ENCODE assay signal across 28 cellular contexts in genomic region chr9:100220936-100221335, GRCh38.
"Had no signal": no experiment of that assay in that cellular context is flagged by ENCODE, and none has a peak within 500 bp of the region (broad histone marks: within the 10 kb centered on the region; RNA-seq: fewer than 3 reads in every experiment).

No MANE protein-coding gene starts in this region.

- DNase-seq: hippocampal formation; kidney glomerular epithelial cell; left cardiac atrium; left lung; lower lobe of right lung; mammary epithelial cell; mesenchymal stem cell; naive B cell; natural killer cell; nephron progenitor cell; occipital lobe; retina; right cardiac atrium; spleen; stimulated activated CD4-positive, alpha-beta T cell treated with anti-CD3 and anti-CD28 coated beads, Interleukin-4, amount 100 ng/mL, for 24 hours; stimulated activated naive CD4-positive, alpha-beta T cell; tibial artery; uterus had no signal

- ATAC-seq: left cardiac atrium; left lung; lower lobe of right lung; natural killer cell; right cardiac atrium; sciatic nerve; stimulated activated effector memory CD8-positive, alpha-beta T cell treated with anti-CD3 and anti-CD28 coated beads, Interleukin-12 subunit alpha, Interleukin-12 subunit beta, amount 100 ng/mL, for 72 hours had no signal

- H3K36me3 ChIP-seq: left lung, lower lobe of right lung, neural progenitor cell, neutrophil, prostate gland, suprapubic skin, thoracic aorta, uterus had no signal

- H3K4me3 ChIP-seq: left lung, lower lobe of right lung, neural progenitor cell, prostate gland, skin epidermis, spleen, suprapubic skin, thoracic aorta, tibial artery, uterus had no signal

- H3K27me3 ChIP-seq: left lung, neural progenitor cell, neutrophil, spleen, suprapubic skin, tibial artery, uterus had no signal

- H3K9me3 ChIP-seq: left lung, lower lobe of right lung, neutrophil, prostate gland, spleen, suprapubic skin, thoracic aorta, tibial artery, uterus had no signal

- H3K4me1 ChIP-seq: left lung, lower lobe of right lung, neural progenitor cell, parathyroid adenoma, prostate gland, spleen, tibial artery, uterus had no signal

- FAIRE-seq: keratinocyte had no signal

- H3K27ac ChIP-seq: left lung, lower lobe of right lung, neural progenitor cell, neutrophil, parathyroid adenoma, prostate gland, skin epidermis, spleen, suprapubic skin, thoracic aorta, tibial artery, uterus had no signal
